Comparison of ENCODE assay signal across 10 cellular contexts in genomic region chr16:73019456-73020362, GRCh38. TPM values are rescaled to one million over a fixed set of nuclear protein-coding genes. Genes with fewer than 3 reads are reported as not detected.
A peak's percentile ranks its signal among the peaks of the same experiment; 100 is the strongest.
DNase-seq lines count a peak whose midpoint lies in the region; ATAC-seq and TF ChIP-seq lines count a peak whose summit lies in the region.
"Had no signal": no experiment of that assay in that cellular context is flagged by ENCODE, and none has a peak within 500 bp of the region (broad histone marks: within the 10 kb centered on the region; RNA-seq: fewer than 3 reads in every experiment).

No MANE protein-coding gene starts in this region.

- H4K20me1 ChIP-seq in GM23338 (replicated peaks; ENCODE audit: insufficient read depth) = no peaks in the 10 kb centered on the region

- no peak overlapping the region for H2AFZ ChIP-seq in GM23338

- no peaks in the 10 kb centered on the region for H3K36me3 Mint-ChIP-seq in GM23338 (ENCODE audit: low read depth)

- ATAC-seq in HG03565 (IDR thresholded peaks at IDR 0.05; ENCODE audit: unreplicated experiment) = no peak
- ATAC-seq in GM23338 = no peak

- TF ChIP-seq CTCF in astrocyte of the spinal cord (IDR thresholded peaks at IDR 0.05; ENCODE audit: low read depth, low read length) (no peak), thyroid gland (IDR thresholded peaks at IDR 0.05) (no peak), GM23338 (conservative IDR thresholded peaks at IDR 0.05; ENCODE audit: low read depth in 2 of 2) (no peak)

- H3F3A ChIP-seq in GM23338 (replicated peaks; ENCODE audit: low read depth) = no peaks in the 10 kb centered on the region

- DNase-seq in DMS 273 (lab: John Stamatoyannopoulos, UW; ENCODE audit: unreplicated experiment) = peak; percentile 54
- DNase-seq in DMS 273 treated with DMSO at 0.1 percent for 48 hours (lab: John Stamatoyannopoulos, UW) = no peak
- DNase-seq in astrocyte of the spinal cord (ENCODE audit: low read depth, low spot score) = peak; percentile 84
- DNase-seq in iris pigment epithelial cell (ENCODE audit: low read depth) = peak; percentile 95
- peak; percentile 42 to 49 for DNase-seq in thyroid gland
- DNase-seq in activated gamma-delta T cell (lab: John Stamatoyannopoulos, UW) = no peak
- no peak for DNase-seq in GM23338 (ENCODE audit: low spot score)
- DNase-seq: activated CD8-positive, alpha-beta memory T cell treated with anti-CD3 and anti-CD28 coated beads for 24 hours; NCI-H524 treated with DMSO at 0.1 percent for 48 hours had no signal

- no peak for TF ChIP-seq POLR2A in thyroid gland (IDR thresholded peaks at IDR 0.05)

- H3K4me3 Mint-ChIP-seq in GM23338 = no peak overlapping the region

- H3K79me2 ChIP-seq in GM23338 (replicated peaks; ENCODE audit: insufficient read depth) = no peaks in the 10 kb centered on the region

- in situ Hi-C loops in astrocyte of the spinal cord (cut with HindIII; ENCODE audit: low sequenced_read_pairs) = no loop called here

- WGBS in thyroid gland, 2 donors = 51 to 55% methylated on average over 16 to 19 of the region's 19 CpGs

- no peaks in the 10 kb centered on the region for H3K36me3 ChIP-seq in thyroid gland
- H3K36me3 ChIP-seq in GM23338 (ENCODE audit: insufficient read depth) = no peaks in the 10 kb centered on the region

- H3K9me3 ChIP-seq in thyroid gland = no peaks in the 10 kb centered on the region

- H3K27me3 ChIP-seq in thyroid gland (no peaks in the 10 kb centered on the region), GM23338 (ENCODE audit: insufficient read depth) (peaks cover 14% of the 10 kb centered on the region; the same call in 1 of the 2 replicates)

- H3K4me3 ChIP-seq in astrocyte of the spinal cord (ENCODE audit: low read depth, low read length) (no peak overlapping the region), thyroid gland (replicated peaks in 1 of 3) (no peak overlapping the region), GM23338 (no peak overlapping the region)

- peaks cover 20% of the 10 kb centered on the region for H3K27me3 Mint-ChIP-seq in GM23338 (ENCODE audit: insufficient read depth, low read depth, poor library complexity)

- H3K4me1 ChIP-seq in thyroid gland (peaks cover 89 to 98% of the 10 kb centered on the region in 2 donors), GM23338 (ENCODE audit: insufficient read depth) (0 out of 2 replicates have a peak, but pooled peaks cover 6% of the 10 kb centered on the region)

- H3K27ac Mint-ChIP-seq in GM23338 = no peak overlapping the region

- intact Hi-C loops in thyroid gland (cut with DNase I) = no loop called here

- peaks cover 9% of the 10 kb centered on the region; the same call in 1 of the 3 replicates for H3K4me1 Mint-ChIP-seq in GM23338

- H3K27ac ChIP-seq in thyroid gland = peak overlapping the region; percentile 89 to 95 (median 92)
- no peak overlapping the region for H3K27ac ChIP-seq in GM23338 (ENCODE audit: low read depth)

- no peaks in the 10 kb centered on the region for H3K9me3 Mint-ChIP-seq in GM23338

- H3K9me2 ChIP-seq in GM23338 (ENCODE audit: insufficient read depth) = 0 out of 2 replicates have a peak, but pooled peaks cover 3% of the 10 kb centered on the region

- no peak overlapping the region for H3K4me2 ChIP-seq in GM23338

TF ChIP-seq in GM23338, 12 proteins besides CTCF, POLR2A, EP300 and RAD21 (continues in another document):
- TF ChIP-seq CREB1 (CRISPR knock-in tag; IDR thresholded peaks at IDR 0.05; ENCODE audit: low read depth) = no peak
- TF ChIP-seq POLR2AphosphoS5 (IDR thresholded peaks at IDR 0.05; ENCODE audit: low read depth) = no peak
- no peak for TF ChIP-seq ZNF114 (CRISPR knock-in tag; IDR thresholded peaks at IDR 0.05)
- no peak for TF ChIP-seq EZH2phosphoT487 (IDR thresholded peaks at IDR 0.05; ENCODE audit: unreplicated experiment)
- TF ChIP-seq JUNB (IDR thresholded peaks at IDR 0.05; ENCODE audit: unreplicated experiment) = no peak
- TF ChIP-seq ZNF462 (CRISPR knock-in tag; IDR thresholded peaks at IDR 0.05) = no peak
- TF ChIP-seq NANOG (IDR thresholded peaks at IDR 0.05; ENCODE audit: borderline replicate concordance) = no peak
- TF ChIP-seq ETS1 (IDR thresholded peaks at IDR 0.05) = no peak
- TF ChIP-seq ZNF331 (CRISPR knock-in tag; IDR thresholded peaks at IDR 0.05; ENCODE audit: low read depth) = no peak

RNA-seq across cellular contexts. Expression of gene ZFHX3, which starts 28.2 kb away (rescaled TPM):
- total RNA-seq in thyroid gland = 10 to 100 TPM; 27.4 to 92.9 (median 45.5) TPM
- total RNA-seq in GM23338 (2014; rRNA removed; shearing (Covaris generic)) = 0.74 and 1.0 TPM in 2 replicates
- polyA plus RNA-seq in GM23338 (2016; fragmentation: Nextera tagmentation; extraction: Ambion mirVana) = 1.3 and 1.5 TPM in 2 replicates

Comparison
In these comparisons a context has a peak if more than half of its experiments do, and no peak if none do; other contexts are left out.
1. DNase-seq: peak in DMS 273 (single experiment), astrocyte of the spinal cord (single experiment), iris pigment epithelial cell (single experiment) and thyroid gland (2 of 2); none in DMS 273 treated with DMSO at 0.1 percent for 48 hours (single experiment), activated gamma-delta T cell (single experiment) and GM23338 (single experiment).
2. RNA of gene ZFHX3, which starts 28.2 kb away (total RNA-seq): 27.4 to 92.9 TPM in thyroid gland; 0.74 to 1.0 TPM in GM23338; every median in the first group is over 10 times any median in the second.